8 cellular contexts compared by ENCODE assay signal in genomic region chr14:24146622-24146977, GRCh38. TPM values are rescaled to one million over a fixed set of nuclear protein-coding genes. Genes with fewer than 3 reads are reported as not detected.
A peak's percentile ranks its signal among the peaks of the same experiment; 100 is the strongest.
DNase-seq lines count a peak whose midpoint lies in the region; ATAC-seq and TF ChIP-seq lines count a peak whose summit lies in the region.

No MANE protein-coding gene starts in this region.

- H3K9me3 ChIP-seq in esophagus (ENCODE audit: control insufficient read depth in 2 of 2, insufficient read depth in 1 of 2, low read depth in 1 of 2, low read length in 1 of 2), result no peaks in the 10 kb centered on the region
- no peaks in the 10 kb centered on the region for H3K9me3 ChIP-seq in mucosa of stomach (ENCODE audit: control insufficient read depth, low read length)

- TF ChIP-seq RAD21 in Ishikawa (IDR thresholded peaks at IDR 0.05; ENCODE audit: low read depth), result no peak

- H3K36me3 ChIP-seq in esophagus (ENCODE audit: control insufficient read depth in 2 of 2, insufficient read depth in 2 of 2, low read length in 1 of 2), result peaks cover 3 to 25% of the 10 kb centered on the region in 2 donors
- peaks cover 16% of the 10 kb centered on the region for H3K36me3 ChIP-seq in mucosa of stomach (ENCODE audit: control insufficient read depth, insufficient read depth, low read length)

- H3K4me3 ChIP-seq in esophagus (ENCODE audit: low read depth in 1 of 2, low read length in 2 of 2), result peak overlapping the region; percentile 87 to 93
- peak overlapping the region; percentile 76 for H3K4me3 ChIP-seq in mucosa of stomach (ENCODE audit: low read length)

- no peak for TF ChIP-seq EP300 in Ishikawa (IDR thresholded peaks at IDR 0.05; ENCODE audit: borderline replicate concordance)

- H3K27me3 ChIP-seq in esophagus (ENCODE audit: control insufficient read depth in 1 of 2, insufficient read depth in 2 of 2, low read length in 2 of 2) (no peaks in the 10 kb centered on the region), mucosa of stomach (ENCODE audit: control insufficient read depth, insufficient read depth, low read length) (no peaks in the 10 kb centered on the region)

- H3K4me1 ChIP-seq in esophagus (ENCODE audit: control insufficient read depth in 2 of 2, insufficient read depth in 2 of 2, low read length in 1 of 2) (peaks cover 0 to 14% of the 10 kb centered on the region in 2 donors), mucosa of stomach (ENCODE audit: control insufficient read depth, insufficient read depth, low read length) (peaks cover 24% of the 10 kb centered on the region)

- peaks cover 93% of the 10 kb centered on the region for H3K36me3 Mint-ChIP-seq in activated T-cell treated with anti-CD3 and anti-CD28 coated beads, Interleukin-2, amount 50 U/mL, for 24 hours (ENCODE audit: low read depth)

- peak overlapping the region; percentile 74 for H3K9ac ChIP-seq in mucosa of stomach (ENCODE audit: low read length)

- peak overlapping the region; percentile 90 for H3K4me3 Mint-ChIP-seq in activated T-cell treated with anti-CD3 and anti-CD28 coated beads, Interleukin-2, amount 50 U/mL, for 24 hours

- 0% methylated on average over 17 of the region's 17 CpGs for WGBS in esophagus, 2 donors

- H3K9me3 Mint-ChIP-seq in activated T-cell treated with anti-CD3 and anti-CD28 coated beads, Interleukin-2, amount 50 U/mL, for 24 hours, result no peaks in the 10 kb centered on the region

- H3K27ac ChIP-seq in esophagus (ENCODE audit: low read depth in 2 of 2, low read length in 1 of 2), result peak overlapping the region; percentile 92 to 97

- peak; percentile 59 for ATAC-seq in GM21717 (IDR thresholded peaks at IDR 0.05; ENCODE audit: unreplicated experiment)

- no peaks in the 10 kb centered on the region for H3K27me3 Mint-ChIP-seq in activated T-cell treated with anti-CD3 and anti-CD28 coated beads, Interleukin-2, amount 50 U/mL, for 24 hours

- DNase-seq in DMS153 (lab: John Stamatoyannopoulos, UW) (peak; percentile 93), OCI-M1 (lab: John Stamatoyannopoulos, UW) (peak; percentile 97)
- peak; percentile 91 for DNase-seq in activated T-cell treated with anti-CD3 and anti-CD28 coated beads, Interleukin-2, amount 50 U/mL, for 24 hours
- peak; percentile 94 for DNase-seq in stimulated activated CD8-positive, alpha-beta memory T cell treated with anti-CD3 and anti-CD28 coated beads, Interleukin-4, amount 100 ng/mL, for 48 hours

- peak overlapping the region; percentile 98 for H3K27ac Mint-ChIP-seq in activated T-cell treated with anti-CD3 and anti-CD28 coated beads, Interleukin-2, amount 50 U/mL, for 24 hours

- H3K4me1 Mint-ChIP-seq in activated T-cell treated with anti-CD3 and anti-CD28 coated beads, Interleukin-2, amount 50 U/mL, for 24 hours (ENCODE audit: low read depth), result peaks cover 72% of the 10 kb centered on the region

TF ChIP-seq in Ishikawa, 13 proteins besides CTCF, POLR2A, EP300 and RAD21:
- TF ChIP-seq TEAD4 (IDR thresholded peaks at IDR 0.05) (0 out of 2 replicates have a peak, but pooled peaks have one; percentile 4), EGR1 (IDR thresholded peaks at IDR 0.05) (no peak)

RNA-seq across cellular contexts. Expression of gene PSME2, which starts 0.2 kb away (rescaled TPM):
- polyA plus RNA-seq in esophagus, result 100 to 1,000 TPM; 143 to 233 TPM

RNA-seq across cellular contexts. Expression of gene RNF31, which starts 0.7 kb away (rescaled TPM):
- 10 to 100 TPM; 27.4 to 70.6 TPM for polyA plus RNA-seq in esophagus

RNA-seq across cellular contexts. Expression of gene EMC9, which starts 5.2 kb away (rescaled TPM):
- 10 to 100 TPM; 24.5 to 26.6 TPM for polyA plus RNA-seq in esophagus

RNA-seq across cellular contexts. Expression of gene PSME1, which starts 10.6 kb away (rescaled TPM):
- 100 to 1,000 TPM; 146 to 198 TPM for polyA plus RNA-seq in esophagus

RNA-seq across cellular contexts. Expression of gene IRF9, which starts 14.5 kb away (rescaled TPM):
- 10 to 100 TPM; 35.0 to 43.5 TPM for polyA plus RNA-seq in esophagus

Comparison
In these comparisons a context has a peak if more than half of its experiments do, and no peak if none do; other contexts are left out.
1. Peak in every context shown above with its lines: DNase-seq, ATAC-seq, H3K4me3 ChIP-seq and H3K27ac ChIP-seq.